Comparison of ENCODE assay signal across 26 cellular contexts in genomic region chr7:48295572-48295971, GRCh38.
DNase-seq lines count a peak whose midpoint lies in the region; TF ChIP-seq lines count a peak whose summit lies in the region.
"Had no signal": no experiment of that assay in that cellular context is flagged by ENCODE, and none has a peak within 500 bp of the region (broad histone marks: within the 10 kb centered on the region; RNA-seq: fewer than 3 reads in every experiment).

No MANE protein-coding gene starts in this region.

- H3F3A ChIP-seq in GM23248 (ENCODE audit: insufficient read depth): peaks cover 15% of the 10 kb centered on the region

- TF ChIP-seq CTCF in hepatocyte (IDR thresholded peaks at IDR 0.05; ENCODE audit: poor library complexity): no peak
- no peak for TF ChIP-seq CTCF in CD14-positive monocyte (IDR thresholded peaks at IDR 0.05)

- H3K9me2 ChIP-seq in GM23248 (ENCODE audit: insufficient read depth): no peaks in the 10 kb centered on the region
- no peaks in the 10 kb centered on the region for H3K9me2 ChIP-seq in hepatocyte (replicated peaks; ENCODE audit: insufficient read depth)

- no peak overlapping the region for H3K4me3 Mint-ChIP-seq in CD14-positive monocyte
- H3K4me3 Mint-ChIP-seq: B cell; CD8-positive, alpha-beta memory T cell; T-cell had no signal

- no peaks in the 10 kb centered on the region for H3K36me3 Mint-ChIP-seq in CD14-positive monocyte
- H3K36me3 Mint-ChIP-seq: CD8-positive, alpha-beta memory T cell; T-cell had no signal

- no peaks in the 10 kb centered on the region for H3K9me3 Mint-ChIP-seq in CD14-positive monocyte
- H3K9me3 Mint-ChIP-seq: CD8-positive, alpha-beta memory T cell; T-cell had no signal

- in situ Hi-C loops in GM23248 (cut with MboI): no loop called here

- peaks cover 1% of the 10 kb centered on the region for H3K4me1 Mint-ChIP-seq in CD14-positive monocyte
- H3K4me1 Mint-ChIP-seq: B cell; CD8-positive, alpha-beta memory T cell; T-cell had no signal

- H2AFZ ChIP-seq in GM23248: no peak overlapping the region
- H2AFZ ChIP-seq in hepatocyte: no peak overlapping the region

- H3K27me3 ChIP-seq in GM23248 (replicated peaks; ENCODE audit: insufficient read depth) (0 out of 2 replicates have a peak, but pooled peaks cover 3% of the 10 kb centered on the region), hepatocyte (no peaks in the 10 kb centered on the region)

- H3K4me2 ChIP-seq in GM23248 (ENCODE audit: unreplicated experiment) (no peak overlapping the region), hepatocyte (no peak overlapping the region)

- no peaks in the 10 kb centered on the region for H3K36me3 ChIP-seq in GM23248 (ENCODE audit: low read depth)
- no peaks in the 10 kb centered on the region for H3K36me3 ChIP-seq in hepatocyte (replicated peaks; ENCODE audit: insufficient read depth, low read depth)
- H3K36me3 ChIP-seq: SJCRH30 had no signal

- H4K20me1 ChIP-seq in GM23248 (ENCODE audit: insufficient read depth) (no peaks in the 10 kb centered on the region), hepatocyte (ENCODE audit: insufficient read depth, poor library complexity, severe bottlenecking) (no peaks in the 10 kb centered on the region)

- H3K79me2 ChIP-seq in GM23248 (ENCODE audit: insufficient read depth) (no peaks in the 10 kb centered on the region), hepatocyte (no peaks in the 10 kb centered on the region)

- intact Hi-C loops in CD14-positive monocyte (cut with micrococcal nuclease): no loop called here

- DNase-seq in AG20443 (ENCODE audit: low spot score) (peak; percentile 22), GM23248 (peak; percentile 25), astrocyte of the hippocampus (ENCODE audit: low read depth, low spot score) (peak; percentile 17), hepatocyte (ENCODE audit: low spot score) (peak; percentile 15), T1000 (lab: John Stamatoyannopoulos, UW) (no peak), CD14-positive monocyte (ENCODE audit: low spot score) (no peak), NCI-H226 (no peak)
- DNase-seq: Calu3; CD8-positive, alpha-beta memory T cell; DMS153; DND-41; GOT3; HCEC 1CT; Karpas-422; NCI-H1092; NCI-H1436 treated with DMSO at 0.1 percent for 48 hours; NCI-H187 treated with DMSO at 0.1 percent for 48 hours; NCI-H2171 treated with DMSO at 0.1 percent for 48 hours; NCI-H524 treated with DMSO at 0.1 percent for 48 hours; NCI-H774; PC-3; SJCRH30; T-cell had no signal

- no peak overlapping the region for H3K27ac Mint-ChIP-seq in CD14-positive monocyte
- H3K27ac Mint-ChIP-seq: B cell; CD8-positive, alpha-beta memory T cell; T-cell had no signal

- H3K27me3 Mint-ChIP-seq in CD14-positive monocyte (ENCODE audit: low read depth in 3 of 3): peaks cover 0 to 1% (median 0%) of the 10 kb centered on the region in 3 donors
- H3K27me3 Mint-ChIP-seq: B cell had no signal

- 32 to 38% methylated on average over 4 of the region's 4 CpGs for WGBS in GM23248 (ENCODE audit: low coverage in 1 of 2, low lambda C conversion rate in 2 of 2, missing lambda C conversion rate in 2 of 2), 2 experiments
- 70% methylated on average over 4 of the region's 4 CpGs for WGBS in hepatocyte (ENCODE audit: low lambda C conversion rate, missing lambda C conversion rate)

- no peak overlapping the region for H3K9ac ChIP-seq in GM23248

- H3K27ac ChIP-seq in GM23248 (no peak overlapping the region), hepatocyte (no peak overlapping the region)
- H3K27ac ChIP-seq: C4-2B, HL-60, SJCRH30 had no signal

- peaks cover 12% of the 10 kb centered on the region for H3K4me1 ChIP-seq in GM23248 (ENCODE audit: insufficient read depth)
- no peaks in the 10 kb centered on the region for H3K4me1 ChIP-seq in hepatocyte (ENCODE audit: insufficient read depth)
- H3K4me1 ChIP-seq: SJCRH30 had no signal

- H3K4me3 ChIP-seq in GM23248 (no peak overlapping the region), hepatocyte (no peak overlapping the region)
- H3K4me3 ChIP-seq: SJCRH30 had no signal

- no peaks in the 10 kb centered on the region for H3K9me3 ChIP-seq in GM23248 (ENCODE audit: low read depth)
- H3K9me3 ChIP-seq in hepatocyte (ENCODE audit: low read depth): no peaks in the 10 kb centered on the region
- H3K9me3 ChIP-seq: SJCRH30 had no signal

Comparison
In these comparisons a context has a peak if more than half of its experiments do, and no peak if none do; other contexts are left out.
1. DNase-seq: peak in AG20443 (single experiment), GM23248 (single experiment), astrocyte of the hippocampus (single experiment) and hepatocyte (single experiment); none in T1000 (single experiment), CD14-positive monocyte (single experiment) and NCI-H226 (single experiment).